Comparison of ENCODE assay signal across 8 cellular contexts in genomic region chr13:78137404-78138142, GRCh38.
DNase-seq lines count a peak whose midpoint lies in the region; ATAC-seq and TF ChIP-seq lines count a peak whose summit lies in the region.

No MANE protein-coding gene starts in this region.

- H3K4me3 Mint-ChIP-seq in activated naive CD4-positive, alpha-beta T cell treated with anti-CD3 and anti-CD28 coated beads for 36 hours: peak overlapping the region; percentile 21
- peak overlapping the region; percentile 59 to 77 for H3K4me3 Mint-ChIP-seq in stimulated activated naive B cell treated with anti-CD40 and anti-IgM and Interleukin-4, amounts not matched to agents 10 μg/mL and 1 μg/mL and 100 μg/mL, for 72 hours

- peaks cover 3% of the 10 kb centered on the region for H3K27me3 Mint-ChIP-seq in activated naive CD4-positive, alpha-beta T cell treated with anti-CD3 and anti-CD28 coated beads for 36 hours (ENCODE audit: low read depth)
- H3K27me3 Mint-ChIP-seq in stimulated activated naive B cell treated with anti-CD40 and anti-IgM and Interleukin-4, amounts not matched to agents 10 μg/mL and 1 μg/mL and 100 μg/mL, for 72 hours: no peaks in the 10 kb centered on the region

- H3K36me3 Mint-ChIP-seq in activated naive CD4-positive, alpha-beta T cell treated with anti-CD3 and anti-CD28 coated beads for 36 hours (ENCODE audit: low read depth): no peaks in the 10 kb centered on the region
- H3K36me3 Mint-ChIP-seq in stimulated activated naive B cell treated with anti-CD40 and anti-IgM and Interleukin-4, amounts not matched to agents 10 μg/mL and 1 μg/mL and 100 μg/mL, for 72 hours: no peaks in the 10 kb centered on the region

- no peaks in the 10 kb centered on the region for H3K27me3 ChIP-seq in body of pancreas

- TF ChIP-seq POLR2A in body of pancreas (IDR thresholded peaks at IDR 0.05): no peak

- no peaks in the 10 kb centered on the region for H3K9me3 ChIP-seq in body of pancreas

- intact Hi-C loops in activated naive CD4-positive, alpha-beta T cell treated with anti-CD3 and anti-CD28 coated beads for 36 hours (cut with micrococcal nuclease): loop anchor here (1.0 to 10.0 kb wide), 6 partner anchors 105 to 1407 kb away; no protein-coding TSS in a partner anchor
- intact Hi-C loops in body of pancreas (cut with DNase I): loop anchor here (5.0 kb wide), 1 partner anchor 840 kb away; no protein-coding TSS in a partner anchor

- WGBS in body of pancreas, 2 donors: 7 to 9% methylated on average over 6 of the region's 6 CpGs

- H3K4me3 ChIP-seq in body of pancreas: no peak overlapping the region

- H3K27ac ChIP-seq in body of pancreas: no peak overlapping the region

- peak; percentile 8 for DNase-seq in activated naive CD4-positive, alpha-beta T cell treated with anti-CD3 and anti-CD28 coated beads for 36 hours
- no peak for DNase-seq in activated naive CD4-positive, alpha-beta T cell treated with Interleukin-2 at 50 U/mL for 16 hours
- DNase-seq in HT1080 (ENCODE audit: low read depth): peak; percentile 78
- DNase-seq in NOMO-1 treated with dmso at 0.1 percent for 144 hours (lab: John Stamatoyannopoulos, UW; ENCODE audit: unreplicated experiment): peak; percentile 42
- DNase-seq in body of pancreas: peak in 2 of 4 donors; percentile 15 to 29
- peak; percentile 70 for DNase-seq in iPS-NIHi7 (ENCODE audit: extremely low spot score)
- DNase-seq in stimulated activated naive B cell treated with anti-CD40 and anti-IgM and Interleukin-4, amounts not matched to agents 10 μg/mL and 1 μg/mL and 100 μg/mL, for 72 hours: peak; percentile 11

- no peaks in the 10 kb centered on the region for H3K4me1 ChIP-seq in body of pancreas

- no peaks in the 10 kb centered on the region for H3K9me3 Mint-ChIP-seq in activated naive CD4-positive, alpha-beta T cell treated with anti-CD3 and anti-CD28 coated beads for 36 hours
- no peaks in the 10 kb centered on the region for H3K9me3 Mint-ChIP-seq in stimulated activated naive B cell treated with anti-CD40 and anti-IgM and Interleukin-4, amounts not matched to agents 10 μg/mL and 1 μg/mL and 100 μg/mL, for 72 hours

- ATAC-seq in GM21723 (IDR thresholded peaks at IDR 0.05; ENCODE audit: unreplicated experiment) (peak; percentile 92), body of pancreas (peak; percentile 81)
- peak; percentile 90 to 96 for ATAC-seq in stimulated activated naive B cell treated with anti-CD40 and anti-IgM and Interleukin-4, amounts not matched to agents 10 μg/mL and 1 μg/mL and 100 μg/mL, for 72 hours (replicated peaks)

- TF ChIP-seq CTCF in body of pancreas (IDR thresholded peaks at IDR 0.05): peak; percentile 26 to 76 (median 65)

- H3K36me3 ChIP-seq in body of pancreas (replicated peaks in 1 of 2; ENCODE audit: insufficient read depth in 1 of 2, low read depth in 2 of 2): no peaks in the 10 kb centered on the region

- no peak overlapping the region for H3K27ac Mint-ChIP-seq in activated naive CD4-positive, alpha-beta T cell treated with anti-CD3 and anti-CD28 coated beads for 36 hours
- peak overlapping the region; percentile 6 for H3K27ac Mint-ChIP-seq in stimulated activated naive B cell treated with anti-CD40 and anti-IgM and Interleukin-4, amounts not matched to agents 10 μg/mL and 1 μg/mL and 100 μg/mL, for 72 hours

- H3K4me1 Mint-ChIP-seq in activated naive CD4-positive, alpha-beta T cell treated with anti-CD3 and anti-CD28 coated beads for 36 hours (ENCODE audit: low read depth): peaks cover 6% of the 10 kb centered on the region
- H3K4me1 Mint-ChIP-seq in stimulated activated naive B cell treated with anti-CD40 and anti-IgM and Interleukin-4, amounts not matched to agents 10 μg/mL and 1 μg/mL and 100 μg/mL, for 72 hours: peaks cover 3 to 7% of the 10 kb centered on the region in 2 donors

- CTCF ChIA-PET in activated naive CD4-positive, alpha-beta T cell treated with anti-CD3 and anti-CD28 coated beads for 36 hours (lab: Charles Lee): interaction anchor here (0.5 to 2.9 kb wide), 18 partner anchors 10 to 841 kb away, joined by 3 to 33 read pairs (median 4); no protein-coding TSS in a partner anchor
